In the genomic region with DNA sequence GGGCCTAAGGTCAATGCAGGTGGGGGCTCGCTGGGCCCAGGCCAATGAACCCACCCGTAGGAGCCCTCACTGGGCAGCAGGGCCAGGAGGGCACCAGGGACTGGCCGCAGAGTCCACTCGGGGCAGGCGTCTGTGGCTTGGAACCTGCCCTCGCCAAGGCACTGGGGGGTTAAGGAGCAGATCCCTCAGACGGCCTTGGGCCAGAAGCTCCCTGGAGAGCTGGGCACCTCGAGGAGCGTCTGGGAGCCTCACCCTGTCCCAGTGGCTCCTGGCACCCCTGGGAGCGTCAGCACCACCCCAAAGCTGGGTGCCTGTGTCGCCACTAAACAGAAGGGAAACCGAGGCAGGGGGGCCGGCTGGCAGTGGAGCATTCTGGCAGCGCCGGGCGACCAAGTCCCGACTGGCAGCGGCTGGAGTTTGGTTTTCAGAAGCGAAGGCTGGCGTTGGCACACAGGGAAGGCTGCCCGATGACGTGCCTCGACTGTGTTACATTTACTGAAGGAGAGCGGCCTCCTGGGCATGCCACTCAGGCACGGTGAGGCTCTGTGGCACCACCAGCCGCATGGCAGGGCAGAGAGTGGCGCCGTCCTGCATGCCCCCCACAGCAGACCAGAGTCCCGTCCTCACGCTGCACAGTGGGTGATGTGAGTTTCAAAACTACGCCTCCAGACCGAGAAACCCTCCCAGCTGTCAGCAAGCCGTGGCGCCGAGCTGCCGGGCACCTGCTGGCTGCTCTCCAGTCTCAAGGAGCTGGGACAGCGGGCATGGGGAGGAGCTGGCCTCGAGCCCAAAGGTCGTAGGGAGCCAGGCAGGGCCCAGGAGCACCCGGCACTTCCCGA, we compare ENCODE assay signal across 31 cellular contexts. TPM values are rescaled to one million over a fixed set of nuclear protein-coding genes. Genes with fewer than 3 reads are reported as not detected.
DNase-seq lines count a peak whose midpoint lies in the region; ATAC-seq, FAIRE-seq and TF ChIP-seq lines count a peak whose summit lies in the region.
"Had no signal": no experiment of that assay in that cellular context is flagged by ENCODE, and none has a peak within 500 bp of the region (broad histone marks: within the 10 kb centered on the region; RNA-seq: fewer than 3 reads in every experiment).

No MANE protein-coding gene starts in this region.

- no peak overlapping the region for H3K27ac Mint-ChIP-seq in T-helper 2 cell treated with Interferon-gamma antibody and Interleukin-4, amounts not matched to agents 5 μg/mL and 100 μg/mL, for 36 hours
- H3K27ac Mint-ChIP-seq: activated CD4-positive, alpha-beta T cell treated with anti-CD3 and anti-CD28 coated beads, Interleukin-2, amount 10 ng/mL, durations not matched to agents 7 days and 5 days; activated naive CD4-positive, alpha-beta T cell treated with anti-CD3 and anti-CD28 coated beads, Interleukin-2, amount 10 ng/mL, durations not matched to agents 7 days and 5 days; endodermal cell; immature natural killer cell; natural killer cell treated with Interleukin-12 subunit alpha and Interleukin-12 subunit beta and Interleukin-15 and Interleukin-18, amount 100 ng/mL, for 72 hours; stimulated activated naive CD8-positive, alpha-beta T cell treated with anti-CD3 and anti-CD28 coated beads, Interleukin-15, Interleukin-2, amounts not matched to agents 100 ng/mL and 50 ng/mL, for 24 hours had no signal

- no peak for TF ChIP-seq RAD21 in HCT116 (IDR thresholded peaks at IDR 0.05; ENCODE audit: low read depth)
- no peak for TF ChIP-seq RAD21 in K562 (CRISPR knock-in tag; conservative IDR thresholded peaks at IDR 0.05 in 1 of 2, IDR thresholded peaks at IDR 0.05 in 1 of 2)

- peaks cover 16% of the 10 kb centered on the region for H3K36me3 Mint-ChIP-seq in T-helper 2 cell treated with Interferon-gamma antibody and Interleukin-4, amounts not matched to agents 5 μg/mL and 100 μg/mL, for 36 hours (ENCODE audit: low read depth)
- H3K36me3 Mint-ChIP-seq: natural killer cell treated with Interleukin-12 subunit alpha and Interleukin-12 subunit beta and Interleukin-15 and Interleukin-18, amount 100 ng/mL, for 72 hours had no signal

- H3K27me3 ChIP-seq in HCT116 (ENCODE audit: insufficient read depth, low read length): no peaks in the 10 kb centered on the region
- H3K27me3 ChIP-seq in K562 (ENCODE audit: control insufficient read depth in 2 of 2, insufficient read depth in 2 of 2, low read length in 2 of 2): no peaks in the 10 kb centered on the region
- H3K27me3 ChIP-seq in sigmoid colon: no peaks in the 10 kb centered on the region
- H3K27me3 ChIP-seq: esophagus squamous epithelium, ovary, tibial artery had no signal

- DNase-seq in HCT116 (ENCODE audit: low read depth, low spot score) (no peak), NCI-H128 (lab: John Stamatoyannopoulos, UW; ENCODE audit: unreplicated experiment) (peak; percentile 36), K562 (ENCODE audit: extremely low read depth in 1 of 4, low spot score in 3 of 4) (no peak), sigmoid colon (peak; percentile 57)
- DNase-seq in T-helper 2 cell treated with Interferon-gamma antibody and Interleukin-4, amounts not matched to agents 5 μg/mL and 100 μg/mL, for 36 hours (ENCODE audit: low spot score): no peak
- DNase-seq: activated CD4-positive, alpha-beta T cell treated with anti-CD3 and anti-CD28 coated beads, Interleukin-2, amount 10 ng/mL, durations not matched to agents 7 days and 5 days; activated naive CD4-positive, alpha-beta T cell treated with anti-CD3 and anti-CD28 coated beads, Interleukin-2, amount 10 ng/mL, durations not matched to agents 7 days and 5 days; cortex of kidney; DMS153; endodermal cell; esophagus squamous epithelium; GDM1; hippocampal formation; immature natural killer cell; NCI-H1048; NCI-H526; ovary; RPMI8226; T-helper 2 cell; tibial artery had no signal

- H3K27me3 Mint-ChIP-seq in T-helper 2 cell treated with Interferon-gamma antibody and Interleukin-4, amounts not matched to agents 5 μg/mL and 100 μg/mL, for 36 hours (ENCODE audit: low read depth): no peaks in the 10 kb centered on the region
- H3K27me3 Mint-ChIP-seq: activated CD4-positive, alpha-beta T cell treated with anti-CD3 and anti-CD28 coated beads, Interleukin-2, amount 10 ng/mL, durations not matched to agents 7 days and 5 days; activated naive CD4-positive, alpha-beta T cell treated with anti-CD3 and anti-CD28 coated beads, Interleukin-2, amount 10 ng/mL, durations not matched to agents 7 days and 5 days; natural killer cell treated with Interleukin-12 subunit alpha and Interleukin-12 subunit beta and Interleukin-15 and Interleukin-18, amount 100 ng/mL, for 72 hours; stimulated activated naive CD8-positive, alpha-beta T cell treated with anti-CD3 and anti-CD28 coated beads, Interleukin-15, Interleukin-2, amounts not matched to agents 100 ng/mL and 50 ng/mL, for 24 hours had no signal

- in situ Hi-C loops in K562 (cut with MboI): no loop called here

- H3K9ac ChIP-seq in HCT116 (ENCODE audit: low read length) (no peak overlapping the region), K562 (ENCODE audit: insufficient read depth in 1 of 2, low read depth in 2 of 2, low read length in 2 of 2) (no peak overlapping the region)

- 85% methylated on average over 30 of the region's 41 CpGs for WGBS in K562 (ENCODE audit: insufficient coverage, low coverage, missing lambda C conversion rate)
- 83 to 85% methylated on average over 41 of the region's 41 CpGs for WGBS in sigmoid colon, 2 donors

- POLR2A ChIA-PET in HCT116 (lab: Charles Lee): interaction anchor here (1.2 kb wide), 1 partner anchor 18 kb away, joined by 3 read pairs; no protein-coding TSS in a partner anchor
- POLR2A ChIA-PET in K562 (lab: Yijun Ruan, JAX): interaction anchor here (0.5 to 4.0 kb wide), 2 partner anchors 13 to 24 kb away, joined by 3 to 40 read pairs; partner anchors contain the start of gene MBD3

- no peak overlapping the region for H2AFZ ChIP-seq in HCT116 (ENCODE audit: low read depth, low read length, poor library complexity, severe bottlenecking)
- no peak overlapping the region for H2AFZ ChIP-seq in K562 (ENCODE audit: low read depth, low read length)

- TF ChIP-seq EP300 in K562 (IDR thresholded peaks at IDR 0.05; ENCODE audit: low read length) (no peak), sigmoid colon (IDR thresholded peaks at IDR 0.05) (no peak)

- no peak for FAIRE-seq in K562 (lab: Jason Lieb, UNC)
- FAIRE-seq: bronchial epithelial cell, frontal cortex, H54 had no signal

- BruUV-seq in HCT116 (replicated peaks; lab: Mats Ljungman, UMichigan) (no TSS peak), K562 (replicated peaks; lab: Mats Ljungman, UMichigan) (no TSS peak)

- H3K36me3 ChIP-seq in HCT116 (ENCODE audit: control insufficient read depth in 1 of 2, insufficient read depth in 2 of 2, low read length in 2 of 2) (peaks cover 4 to 8% of the 10 kb centered on the region in 2 experiments; a peak in 1 of 4 replicates), K562 (ENCODE audit: control insufficient read depth, insufficient read depth, low read length) (peaks cover 58% of the 10 kb centered on the region; the same call in 2 of the 3 replicates), sigmoid colon (peaks cover 18 to 60% (median 29%) of the 10 kb centered on the region in 4 donors)
- H3K36me3 ChIP-seq: ovary had no signal

- H3K9me2 ChIP-seq in HCT116 (ENCODE audit: insufficient read depth): no peaks in the 10 kb centered on the region

- TF ChIP-seq CTCF in HCT116 (IDR thresholded peaks at IDR 0.05 in 2 of 3, conservative IDR thresholded peaks at IDR 0.05 in 1 of 3; ENCODE audit: borderline replicate concordance in 1 of 3, insufficient read depth in 1 of 3, low read depth in 2 of 3, low read length in 2 of 3): no peak
- TF ChIP-seq CTCF in K562 (IDR thresholded peaks at IDR 0.05 in 2 of 3, conservative IDR thresholded peaks at IDR 0.05 in 1 of 3; ENCODE audit: insufficient read depth in 2 of 3, low read depth in 1 of 3, low read length in 3 of 3): no peak
- TF ChIP-seq CTCF in sigmoid colon (IDR thresholded peaks at IDR 0.05): no peak

- no peaks in the 10 kb centered on the region for H3K9me3 ChIP-seq in HCT116 (ENCODE audit: control insufficient read depth in 1 of 2, insufficient read depth in 1 of 2, low read depth in 1 of 2, low read length in 2 of 2)
- no peaks in the 10 kb centered on the region for H3K9me3 ChIP-seq in K562 (replicated peaks; ENCODE audit: control insufficient read depth, insufficient read depth, low read depth, low read length)
- no peaks in the 10 kb centered on the region for H3K9me3 ChIP-seq in sigmoid colon
- H3K9me3 ChIP-seq: esophagus squamous epithelium, ovary, tibial artery had no signal

- H3K4me2 ChIP-seq in HCT116 (ENCODE audit: low read length) (no peak overlapping the region), K562 (ENCODE audit: insufficient read depth, low read length) (no peak overlapping the region)

- 0 out of 2 replicates have a peak, but pooled peaks have one; percentile 10 for ATAC-seq in HCT116
- no peak for ATAC-seq in K562
- no peak for ATAC-seq in GM19324 (IDR thresholded peaks at IDR 0.05; ENCODE audit: low FRiP score, unreplicated experiment)
- ATAC-seq in HG03439 (IDR thresholded peaks at IDR 0.05; ENCODE audit: unreplicated experiment): no peak
- ATAC-seq: SK-N-SH treated with all-trans-retinoic acid at 6 μM for 48 hours had no signal

- CTCF ChIA-PET in HCT116 (lab: Charles Lee) (no interaction called here), K562 (lab: Yijun Ruan, JAX; ENCODE audit: low intra/inter-chr PET ratio) (no interaction called here)

- H3K4me3 ChIP-seq in HCT116 (replicated peaks in 1 of 2; ENCODE audit: low read depth in 1 of 2, low read length in 2 of 2): no peak overlapping the region
- H3K4me3 ChIP-seq in K562: no peak overlapping the region
- H3K4me3 ChIP-seq in sigmoid colon: no peak overlapping the region
- H3K4me3 ChIP-seq: esophagus squamous epithelium, ovary, tibial artery had no signal

- H3K4me1 ChIP-seq in HCT116 (ENCODE audit: control insufficient read depth in 1 of 2, insufficient read depth in 2 of 2, low read length in 2 of 2) (no peaks in the 10 kb centered on the region), K562 (replicated peaks in 1 of 2; ENCODE audit: control insufficient read depth in 2 of 2, insufficient read depth in 2 of 2, low read length in 2 of 2) (peaks cover 7 to 47% of the 10 kb centered on the region in 2 experiments; a peak in 3 of 5 replicates), sigmoid colon (no peaks in the 10 kb centered on the region)
- H3K4me1 ChIP-seq: esophagus squamous epithelium, tibial artery had no signal

- intact Hi-C loops in HCT116 (cut with micrococcal nuclease): no loop called here
- intact Hi-C loops in K562 (cut with micrococcal nuclease): no loop called here
- intact Hi-C loops in sigmoid colon (cut with DNase I): no loop called here

- H3K27ac ChIP-seq in HCT116 (ENCODE audit: low read depth, low read length) (no peak overlapping the region), K562 (ENCODE audit: extremely low read depth, low read depth, low read length) (no peak overlapping the region), sigmoid colon (peak overlapping the region in 1 of 4 donors; percentile 11)
- H3K27ac ChIP-seq: esophagus squamous epithelium, ovary, tibial artery had no signal

- H4K20me1 ChIP-seq in HCT116 (ENCODE audit: insufficient read depth): no peaks in the 10 kb centered on the region
- no peaks in the 10 kb centered on the region; the same call in 1 of the 2 replicates for H4K20me1 ChIP-seq in K562 (replicated peaks; ENCODE audit: control insufficient read depth, insufficient read depth, low read length)

- H3K79me2 ChIP-seq in HCT116 (ENCODE audit: insufficient read depth, low read length): no peaks in the 10 kb centered on the region
- no peaks in the 10 kb centered on the region for H3K79me2 ChIP-seq in K562 (ENCODE audit: control insufficient read depth, insufficient read depth, low read length)

- RAD21 ChIA-PET in HCT116 (lab: Charles Lee; ENCODE audit: low non-redundant PET in 1 of 2, low total read pairs in 2 of 2, uncharacterized antibody in 2 of 2, unreplicated experiment in 2 of 2): no interaction called here

- no peak overlapping the region for H3K4me3 Mint-ChIP-seq in T-helper 2 cell treated with Interferon-gamma antibody and Interleukin-4, amounts not matched to agents 5 μg/mL and 100 μg/mL, for 36 hours
- H3K4me3 Mint-ChIP-seq: activated CD4-positive, alpha-beta T cell treated with anti-CD3 and anti-CD28 coated beads, Interleukin-2, amount 10 ng/mL, durations not matched to agents 7 days and 5 days; activated naive CD4-positive, alpha-beta T cell treated with anti-CD3 and anti-CD28 coated beads, Interleukin-2, amount 10 ng/mL, durations not matched to agents 7 days and 5 days; endodermal cell; immature natural killer cell; natural killer cell treated with Interleukin-12 subunit alpha and Interleukin-12 subunit beta and Interleukin-15 and Interleukin-18, amount 100 ng/mL, for 72 hours; stimulated activated naive CD8-positive, alpha-beta T cell treated with anti-CD3 and anti-CD28 coated beads, Interleukin-15, Interleukin-2, amounts not matched to agents 100 ng/mL and 50 ng/mL, for 24 hours had no signal

- H3K9me1 ChIP-seq in K562 (ENCODE audit: control insufficient read depth, insufficient read depth, low read length): no peaks in the 10 kb centered on the region

- TF ChIP-seq POLR2A in HCT116 (IDR thresholded peaks at IDR 0.05; ENCODE audit: borderline replicate concordance, extremely low read depth, insufficient read depth, insufficient read length) (no peak), K562 (conservative IDR thresholded peaks at IDR 0.05) (no peak), sigmoid colon (IDR thresholded peaks at IDR 0.05) (no peak)

- no peaks in the 10 kb centered on the region for H3K9me3 Mint-ChIP-seq in T-helper 2 cell treated with Interferon-gamma antibody and Interleukin-4, amounts not matched to agents 5 μg/mL and 100 μg/mL, for 36 hours
- H3K9me3 Mint-ChIP-seq: activated CD4-positive, alpha-beta T cell treated with anti-CD3 and anti-CD28 coated beads, Interleukin-2, amount 10 ng/mL, durations not matched to agents 7 days and 5 days; activated naive CD4-positive, alpha-beta T cell treated with anti-CD3 and anti-CD28 coated beads, Interleukin-2, amount 10 ng/mL, durations not matched to agents 7 days and 5 days; endodermal cell; immature natural killer cell; natural killer cell treated with Interleukin-12 subunit alpha and Interleukin-12 subunit beta and Interleukin-15 and Interleukin-18, amount 100 ng/mL, for 72 hours; stimulated activated naive CD8-positive, alpha-beta T cell treated with anti-CD3 and anti-CD28 coated beads, Interleukin-15, Interleukin-2, amounts not matched to agents 100 ng/mL and 50 ng/mL, for 24 hours had no signal

- H3K4me1 Mint-ChIP-seq in T-helper 2 cell treated with Interferon-gamma antibody and Interleukin-4, amounts not matched to agents 5 μg/mL and 100 μg/mL, for 36 hours (ENCODE audit: low read depth): no peaks in the 10 kb centered on the region
- H3K4me1 Mint-ChIP-seq: activated CD4-positive, alpha-beta T cell treated with anti-CD3 and anti-CD28 coated beads, Interleukin-2, amount 10 ng/mL, durations not matched to agents 7 days and 5 days; activated naive CD4-positive, alpha-beta T cell treated with anti-CD3 and anti-CD28 coated beads, Interleukin-2, amount 10 ng/mL, durations not matched to agents 7 days and 5 days; endodermal cell; immature natural killer cell had no signal

RNA-seq across cellular contexts. Expression of gene MEX3D, which starts 9.2 kb away (rescaled TPM):
- total RNA-seq in HCT116 (2021; ENCODE audit: unreplicated experiment) (69.2 TPM), K562 (2014; rRNA removed) (39.3 and 48.8 TPM in 2 replicates), K562 (2014; rRNA removed; fragmentation: Illumina TruSeq; extraction: Trizol) (5.7 and 6.5 TPM in 2 replicates), K562 (2015; rRNA removed; fragmentation: Illumina TruSeq; extraction: Trizol) (9.5 and 9.8 TPM in 2 replicates), K562 (2021) (34.0 and 35.9 TPM in 2 replicates), sigmoid colon (10 to 100 TPM in 3 of 4 donors, 1 to 10 TPM in 1; 7.4 to 16.1 (median 12.9) TPM)
- 18.0 and 20.6 TPM in 2 replicates for polyA plus RNA-seq in HCT116 (2012)
- total RNA-seq in K562 (2011; cell fraction: chromatin; rRNA removed; ENCODE audit: low replicate concordance): 1.3 and 3.7 TPM in 2 replicates
- 7.0 and 7.7 TPM in 2 replicates for total RNA-seq in K562 (2011; cell fraction: nucleolus; rRNA removed)
- 3.1 and 3.2 TPM in 2 replicates for total RNA-seq in K562 (2011; cell fraction: nucleoplasm; rRNA removed)
- polyA plus RNA-seq in K562 (2011; rRNA removed) (2.6 and 3.3 TPM in 2 replicates), K562 (2014; fragmentation: Illumina TruSeq; extraction: Trizol) (2.6 and 4.4 TPM in 2 replicates), K562 (2014; fragmentation: Nextera tagmentation; extraction: Ambion mirVana) (1 to 10 TPM; 1.7 to 1.9 TPM), K562 (2014; rRNA removed) (11.6 and 11.9 TPM in 2 replicates), sigmoid colon (10 to 100 TPM in 1 of 3 donors, 1 to 10 TPM in 2; 4.8 to 10.3 (median 5.1) TPM)
- polyA plus RNA-seq in K562 (2011; cell fraction: cytosol; rRNA removed): 3.5 and 29.9 TPM in 2 replicates
- polyA plus RNA-seq in K562 (2011; cell fraction: nucleus; rRNA removed): 2.1 and 5.8 TPM in 2 replicates
- 6.4 and 7.7 TPM in 2 replicates for polyA plus RNA-seq in K562 (2012)
- polyA minus RNA-seq in K562 (2011; rRNA and poly(A)+ RNA removed): 1.0 and 1.6 TPM in 2 replicates
- polyA minus RNA-seq in K562 (2011; cell fraction: cytosol; rRNA and poly(A)+ RNA removed): 20.2 and 21.8 TPM in 2 replicates
- polyA minus RNA-seq in K562 (2011; cell fraction: nucleus; rRNA and poly(A)+ RNA removed): 2.4 and 3.0 TPM in 2 replicates

RNA-seq across cellular contexts. Expression of gene MBD3, which starts 15.4 kb away (rescaled TPM):
- total RNA-seq in HCT116 (2021; ENCODE audit: unreplicated experiment) (85.7 TPM), K562 (2014; rRNA removed) (135 and 157 TPM in 2 replicates), K562 (2014; rRNA removed; fragmentation: Illumina TruSeq; extraction: Trizol) (11.4 and 12.6 TPM in 2 replicates), K562 (2015; rRNA removed; fragmentation: Illumina TruSeq; extraction: Trizol) (51.9 and 62.9 TPM in 2 replicates), K562 (2021) (114 and 137 TPM in 2 replicates), sigmoid colon (10 to 100 TPM; 52.3 to 88.6 (median 71.3) TPM)
- polyA plus RNA-seq in HCT116 (2012): 47.8 and 52.2 TPM in 2 replicates
- total RNA-seq in K562 (2011; cell fraction: chromatin; rRNA removed; ENCODE audit: low replicate concordance): 89.8 and 204 TPM in 2 replicates
- 153 TPM in 2 replicates for total RNA-seq in K562 (2011; cell fraction: nucleolus; rRNA removed)
- 99.7 and 106 TPM in 2 replicates for total RNA-seq in K562 (2011; cell fraction: nucleoplasm; rRNA removed)
- polyA plus RNA-seq in K562 (2011; rRNA removed) (30.9 and 37.9 TPM in 2 replicates), K562 (2014; fragmentation: Illumina TruSeq; extraction: Trizol) (7.7 and 39.8 TPM in 2 replicates), K562 (2014; fragmentation: Nextera tagmentation; extraction: Ambion mirVana) (under 1 TPM; 0.24 to 0.52 TPM), K562 (2014; rRNA removed) (94.4 and 103 TPM in 2 replicates), sigmoid colon (100 to 1,000 TPM in 1 of 3 donors, 10 to 100 TPM in 2; 26.1 to 105 (median 33.0) TPM)
- polyA plus RNA-seq in K562 (2011; cell fraction: cytosol; rRNA removed): 58.0 and 173 TPM in 2 replicates
- polyA plus RNA-seq in K562 (2011; cell fraction: nucleus; rRNA removed): 66.0 and 127 TPM in 2 replicates
- polyA plus RNA-seq in K562 (2012): 65.7 and 74.0 TPM in 2 replicates
- polyA minus RNA-seq in K562 (2011; rRNA and poly(A)+ RNA removed): 35.8 and 69.0 TPM in 2 replicates
- 99.0 and 105 TPM in 2 replicates for polyA minus RNA-seq in K562 (2011; cell fraction: cytosol; rRNA and poly(A)+ RNA removed)
- 27.9 and 29.1 TPM in 2 replicates for polyA minus RNA-seq in K562 (2011; cell fraction: nucleus; rRNA and poly(A)+ RNA removed)

RNA-seq across cellular contexts. Expression of gene UQCR11, which starts 28.0 kb away (rescaled TPM):
- 303 TPM for total RNA-seq in HCT116 (2021; ENCODE audit: unreplicated experiment)
- 208 and 223 TPM in 2 replicates for polyA plus RNA-seq in HCT116 (2012)
- total RNA-seq in K562 (2011; cell fraction: chromatin; rRNA removed; ENCODE audit: low replicate concordance): 49.4 and 136 TPM in 2 replicates
- total RNA-seq in K562 (2011; cell fraction: nucleolus; rRNA removed): 110 and 114 TPM in 2 replicates
- total RNA-seq in K562 (2011; cell fraction: nucleoplasm; rRNA removed): 78.5 and 82.1 TPM in 2 replicates
- total RNA-seq in K562 (2014; rRNA removed): 203 and 259 TPM in 2 replicates
- 62.7 and 65.9 TPM in 2 replicates for total RNA-seq in K562 (2014; rRNA removed; fragmentation: Illumina TruSeq; extraction: Trizol)
- 94.2 and 104 TPM in 2 replicates for total RNA-seq in K562 (2015; rRNA removed; fragmentation: Illumina TruSeq; extraction: Trizol)
- 355 and 411 TPM in 2 replicates for total RNA-seq in K562 (2021)
- 390 and 494 TPM in 2 replicates for polyA plus RNA-seq in K562 (2011; rRNA removed)
- polyA plus RNA-seq in K562 (2011; cell fraction: cytosol; rRNA removed): 245 and 412 TPM in 2 replicates
- polyA plus RNA-seq in K562 (2011; cell fraction: nucleus; rRNA removed): 128 and 175 TPM in 2 replicates
- polyA plus RNA-seq in K562 (2012): 203 and 322 TPM in 2 replicates
- 57.6 and 122 TPM in 2 replicates for polyA plus RNA-seq in K562 (2014; fragmentation: Illumina TruSeq; extraction: Trizol)
- 100 to 1,000 TPM; 225 to 394 TPM for polyA plus RNA-seq in K562 (2014; fragmentation: Nextera tagmentation; extraction: Ambion mirVana)
- 329 and 366 TPM in 2 replicates for polyA plus RNA-seq in K562 (2014; rRNA removed)
- 24.6 and 35.3 TPM in 2 replicates for polyA minus RNA-seq in K562 (2011; rRNA and poly(A)+ RNA removed)
- polyA minus RNA-seq in K562 (2011; cell fraction: cytosol; rRNA and poly(A)+ RNA removed): 35.2 and 46.2 TPM in 2 replicates
- polyA minus RNA-seq in K562 (2011; cell fraction: nucleus; rRNA and poly(A)+ RNA removed): 26.8 and 31.8 TPM in 2 replicates
- total RNA-seq in sigmoid colon: 100 to 1,000 TPM in 3 of 4 donors, 10 to 100 TPM in 1; 81.1 to 176 (median 122) TPM
- polyA plus RNA-seq in sigmoid colon: 100 to 1,000 TPM; 158 to 339 (median 330) TPM

RNA-seq across cellular contexts. Expression of gene PLK5, which starts 53.4 kb away (rescaled TPM):
- not detected for total RNA-seq in HCT116 (2021; ENCODE audit: unreplicated experiment)
- polyA plus RNA-seq in HCT116 (2012): 0.04 TPM in 1 of 2 replicates, not detected in the other
- total RNA-seq in K562 (2011; cell fraction: chromatin; rRNA removed; ENCODE audit: low replicate concordance): 0.25 and 1.2 TPM in 2 replicates
- total RNA-seq in K562 (2011; cell fraction: nucleolus; rRNA removed): 0.53 and 0.83 TPM in 2 replicates
- total RNA-seq in K562 (2011; cell fraction: nucleoplasm; rRNA removed): 0.44 and 0.53 TPM in 2 replicates
- 0.12 and 0.23 TPM in 2 replicates for total RNA-seq in K562 (2014; rRNA removed)
- total RNA-seq in K562 (2014; rRNA removed; fragmentation: Illumina TruSeq; extraction: Trizol): not detected in 2 replicates
- not detected in 2 replicates for total RNA-seq in K562 (2015; rRNA removed; fragmentation: Illumina TruSeq; extraction: Trizol)
- total RNA-seq in K562 (2021): 0.16 TPM in 1 of 2 replicates, not detected in the other
- polyA plus RNA-seq in K562 (2011; rRNA removed): 0.04 and 0.08 TPM in 2 replicates
- 0.06 and 0.16 TPM in 2 replicates for polyA plus RNA-seq in K562 (2011; cell fraction: cytosol; rRNA removed)
- polyA plus RNA-seq in K562 (2011; cell fraction: nucleus; rRNA removed): 0.81 and 1.6 TPM in 2 replicates
- 0.08 TPM in 1 of 2 replicates, not detected in the other for polyA plus RNA-seq in K562 (2012)
- polyA plus RNA-seq in K562 (2014; fragmentation: Illumina TruSeq; extraction: Trizol): not detected in 2 replicates
- not detected for polyA plus RNA-seq in K562 (2014; fragmentation: Nextera tagmentation; extraction: Ambion mirVana)
- polyA plus RNA-seq in K562 (2014; rRNA removed): 0.07 and 0.27 TPM in 2 replicates
- polyA minus RNA-seq in K562 (2011; rRNA and poly(A)+ RNA removed): not detected in 2 replicates
- polyA minus RNA-seq in K562 (2011; cell fraction: cytosol; rRNA and poly(A)+ RNA removed): not detected in 2 replicates
- 0.67 TPM in 2 replicates for polyA minus RNA-seq in K562 (2011; cell fraction: nucleus; rRNA and poly(A)+ RNA removed)
- under 1 TPM in 1 of 4 donors, not detected in 3; 0.36 TPM for total RNA-seq in sigmoid colon
- under 1 TPM in 1 of 3 donors, not detected in 2; 0.32 TPM for polyA plus RNA-seq in sigmoid colon
- total RNA-seq: activated CD4-positive, alpha-beta T cell treated with anti-CD3 and anti-CD28 coated beads, Interleukin-2, amount 10 ng/mL, durations not matched to agents 7 days and 5 days; bronchial epithelial cell; frontal cortex; LHCN-M2; liver; mononuclear cell; natural killer cell treated with Interleukin-12 subunit alpha and Interleukin-12 subunit beta and Interleukin-15 and Interleukin-18, amount 100 ng/mL, for 72 hours had no signal
- polyA plus RNA-seq: immature natural killer cell had no signal

Comparison
In these comparisons a context has a peak if more than half of its experiments do, and no peak if none do; other contexts are left out.
1. DNase-seq: peak in NCI-H128 (single experiment) and sigmoid colon (single experiment); none in HCT116 (single experiment), K562 (0 of 4) and T-helper 2 cell treated with Interferon-gamma antibody and Interleukin-4, amounts not matched to agents 5 μg/mL and 100 μg/mL, for 36 hours (single experiment).